In genomic region chr17:78415821-78416301, GRCh38 we compare ENCODE assay signal across 10 cellular contexts. TPM values are rescaled to one million over a fixed set of nuclear protein-coding genes. Genes with fewer than 3 reads are reported as not detected.
DNase-seq lines count a peak whose midpoint lies in the region; ATAC-seq lines count a peak whose summit lies in the region.
"Had no signal": no experiment of that assay in that cellular context is flagged by ENCODE, and none has a peak within 500 bp of the region (broad histone marks: within the 10 kb centered on the region; RNA-seq: fewer than 3 reads in every experiment).

No MANE protein-coding gene starts in this region.

- POLR2A ChIA-PET in activated CD4-positive, alpha-beta memory T cell treated with anti-CD3 and anti-CD28 coated beads for 36 hours (lab: Charles Lee) = interaction anchor here (0.6 to 0.8 kb wide), 2 partner anchors 60 to 292 kb away, joined by 3 read pairs; no protein-coding TSS in a partner anchor

- H3K27me3 Mint-ChIP-seq in T-helper 2 cell treated with Interferon-gamma antibody and Interleukin-4, amounts not matched to agents 5 μg/mL and 100 μg/mL, for 36 hours (ENCODE audit: low read depth) = no peaks in the 10 kb centered on the region
- H3K27me3 Mint-ChIP-seq in activated CD4-positive, alpha-beta memory T cell treated with anti-CD3 and anti-CD28 coated beads for 36 hours = no peaks in the 10 kb centered on the region
- no peaks in the 10 kb centered on the region for H3K27me3 Mint-ChIP-seq in stimulated activated naive B cell treated with anti-CD40 and anti-IgM and Interleukin-4, amounts not matched to agents 10 μg/mL and 1 μg/mL and 100 μg/mL, for 72 hours

- CTCF ChIA-PET in activated CD4-positive, alpha-beta memory T cell treated with anti-CD3 and anti-CD28 coated beads for 36 hours (lab: Charles Lee) = interaction anchor here (1.1 kb wide), 1 partner anchor 9 kb away, joined by 5 read pairs; no protein-coding TSS in a partner anchor

- H3K27ac ChIP-seq in layer of hippocampus (ENCODE audit: low read depth, low read length) = peak overlapping the region; percentile 43
- H3K27ac ChIP-seq: A549 had no signal

- no peak for ATAC-seq in stimulated activated naive B cell treated with anti-CD40 and anti-IgM and Interleukin-4, amounts not matched to agents 10 μg/mL and 1 μg/mL and 100 μg/mL, for 72 hours (replicated peaks)
- ATAC-seq: A549 had no signal

- no peaks in the 10 kb centered on the region for H3K27me3 ChIP-seq in layer of hippocampus (ENCODE audit: control insufficient read depth, insufficient read depth, low read length)

- H3K36me3 Mint-ChIP-seq in T-helper 2 cell treated with Interferon-gamma antibody and Interleukin-4, amounts not matched to agents 5 μg/mL and 100 μg/mL, for 36 hours (ENCODE audit: low read depth) = peaks cover 42% of the 10 kb centered on the region
- peaks cover 69% of the 10 kb centered on the region for H3K36me3 Mint-ChIP-seq in activated CD4-positive, alpha-beta memory T cell treated with anti-CD3 and anti-CD28 coated beads for 36 hours
- H3K36me3 Mint-ChIP-seq in stimulated activated naive B cell treated with anti-CD40 and anti-IgM and Interleukin-4, amounts not matched to agents 10 μg/mL and 1 μg/mL and 100 μg/mL, for 72 hours = peaks cover 35 to 54% of the 10 kb centered on the region in 2 donors

- H3K27ac Mint-ChIP-seq in T-helper 2 cell treated with Interferon-gamma antibody and Interleukin-4, amounts not matched to agents 5 μg/mL and 100 μg/mL, for 36 hours = peak overlapping the region; percentile 57
- H3K27ac Mint-ChIP-seq in activated CD4-positive, alpha-beta memory T cell treated with anti-CD3 and anti-CD28 coated beads for 36 hours = peak overlapping the region; percentile 84
- H3K27ac Mint-ChIP-seq in stimulated activated naive B cell treated with anti-CD40 and anti-IgM and Interleukin-4, amounts not matched to agents 10 μg/mL and 1 μg/mL and 100 μg/mL, for 72 hours = peak overlapping the region; percentile 20

- no peak for DNase-seq in T-helper 2 cell treated with Interferon-gamma antibody and Interleukin-4, amounts not matched to agents 5 μg/mL and 100 μg/mL, for 36 hours (ENCODE audit: low spot score)
- no peak for DNase-seq in T-helper 2 cell
- DNase-seq in activated CD4-positive, alpha-beta memory T cell treated with anti-CD3 and anti-CD28 coated beads for 36 hours = no peak
- DNase-seq in stimulated activated naive B cell treated with anti-CD40 and anti-IgM and Interleukin-4, amounts not matched to agents 10 μg/mL and 1 μg/mL and 100 μg/mL, for 72 hours = no peak
- no peak for DNase-seq in activated gamma-delta T cell (lab: John Stamatoyannopoulos, UW)
- DNase-seq in NCI-H2227 treated with DMSO at 0.1 percent for 48 hours (lab: John Stamatoyannopoulos, UW) = no peak
- no peak for DNase-seq in central memory CD4-positive, alpha-beta T cell
- DNase-seq: NCI-H226 had no signal

- intact Hi-C loops in activated CD4-positive, alpha-beta memory T cell treated with anti-CD3 and anti-CD28 coated beads for 36 hours (cut with micrococcal nuclease) = no loop called here

- H3K4me3 Mint-ChIP-seq in T-helper 2 cell treated with Interferon-gamma antibody and Interleukin-4, amounts not matched to agents 5 μg/mL and 100 μg/mL, for 36 hours = peak overlapping the region; percentile 38
- peak overlapping the region; percentile 76 for H3K4me3 Mint-ChIP-seq in activated CD4-positive, alpha-beta memory T cell treated with anti-CD3 and anti-CD28 coated beads for 36 hours
- no peak overlapping the region for H3K4me3 Mint-ChIP-seq in stimulated activated naive B cell treated with anti-CD40 and anti-IgM and Interleukin-4, amounts not matched to agents 10 μg/mL and 1 μg/mL and 100 μg/mL, for 72 hours

- H3K9me3 Mint-ChIP-seq in T-helper 2 cell treated with Interferon-gamma antibody and Interleukin-4, amounts not matched to agents 5 μg/mL and 100 μg/mL, for 36 hours = no peaks in the 10 kb centered on the region
- no peaks in the 10 kb centered on the region for H3K9me3 Mint-ChIP-seq in activated CD4-positive, alpha-beta memory T cell treated with anti-CD3 and anti-CD28 coated beads for 36 hours
- H3K9me3 Mint-ChIP-seq in stimulated activated naive B cell treated with anti-CD40 and anti-IgM and Interleukin-4, amounts not matched to agents 10 μg/mL and 1 μg/mL and 100 μg/mL, for 72 hours = no peaks in the 10 kb centered on the region

- H3K4me1 Mint-ChIP-seq in T-helper 2 cell treated with Interferon-gamma antibody and Interleukin-4, amounts not matched to agents 5 μg/mL and 100 μg/mL, for 36 hours (ENCODE audit: low read depth) = peaks cover 54% of the 10 kb centered on the region
- H3K4me1 Mint-ChIP-seq in activated CD4-positive, alpha-beta memory T cell treated with anti-CD3 and anti-CD28 coated beads for 36 hours (ENCODE audit: low read depth) = peaks cover 84% of the 10 kb centered on the region
- peaks cover 19 to 44% of the 10 kb centered on the region in 2 donors for H3K4me1 Mint-ChIP-seq in stimulated activated naive B cell treated with anti-CD40 and anti-IgM and Interleukin-4, amounts not matched to agents 10 μg/mL and 1 μg/mL and 100 μg/mL, for 72 hours

RNA-seq across cellular contexts. Expression of gene PGS1, which starts 37.4 kb away (rescaled TPM):
- total RNA-seq in activated CD4-positive, alpha-beta memory T cell treated with anti-CD3 and anti-CD28 coated beads for 36 hours = 10 to 100 TPM; 75.8 to 78.1 TPM

RNA-seq across cellular contexts. Expression of gene SOCS3, which starts 56.0 kb away (rescaled TPM):
- 100 to 1,000 TPM; 162 to 167 TPM for total RNA-seq in activated CD4-positive, alpha-beta memory T cell treated with anti-CD3 and anti-CD28 coated beads for 36 hours

Comparison
In these comparisons a context has a peak if more than half of its experiments do, and no peak if none do; other contexts are left out.
1. H3K27ac Mint-ChIP-seq: peak in every context shown above with its lines; median percentile 84 in activated CD4-positive, alpha-beta memory T cell treated with anti-CD3 and anti-CD28 coated beads for 36 hours; 57 in T-helper 2 cell treated with Interferon-gamma antibody and Interleukin-4, amounts not matched to agents 5 μg/mL and 100 μg/mL, for 36 hours; 20 in stimulated activated naive B cell treated with anti-CD40 and anti-IgM and Interleukin-4, amounts not matched to agents 10 μg/mL and 1 μg/mL and 100 μg/mL, for 72 hours.
2. H3K4me3 Mint-ChIP-seq: peak in T-helper 2 cell treated with Interferon-gamma antibody and Interleukin-4, amounts not matched to agents 5 μg/mL and 100 μg/mL, for 36 hours (single experiment) and activated CD4-positive, alpha-beta memory T cell treated with anti-CD3 and anti-CD28 coated beads for 36 hours (single experiment); none in stimulated activated naive B cell treated with anti-CD40 and anti-IgM and Interleukin-4, amounts not matched to agents 10 μg/mL and 1 μg/mL and 100 μg/mL, for 72 hours (0 of 2).